ENCODE assay signal across 12 cellular contexts in genomic region chr9:69976165-69976564, GRCh38.
DNase-seq lines count a peak whose midpoint lies in the region; ATAC-seq, FAIRE-seq and TF ChIP-seq lines count a peak whose summit lies in the region.
"Had no signal": no experiment of that assay in that cellular context is flagged by ENCODE, and none has a peak within 500 bp of the region (broad histone marks: within the 10 kb centered on the region; RNA-seq: fewer than 3 reads in every experiment).

No MANE protein-coding gene starts in this region.

- no TSS peak for BruUV-seq in HepG2 (replicated peaks; lab: Mats Ljungman, UMichigan)

- no peak overlapping the region for H3K14ac ChIP-seq in neuronal stem cell (ENCODE audit: low read length)

- H3K4me2 ChIP-seq in neuronal stem cell (ENCODE audit: insufficient read depth, low read length, poor library complexity, severe bottlenecking), result no peak overlapping the region
- no peak overlapping the region for H3K4me2 ChIP-seq in HepG2 (ENCODE audit: low read depth, low read length)

- no CpG with 5 or more reads among the region's 4 CpGs for WGBS in neuronal stem cell (ENCODE audit: extremely low coverage in 2 of 2, insufficient read length in 2 of 2, insufficient replicate concordance in 1 of 2), 2 donors
- 4% methylated on average over 4 of the region's 4 CpGs for WGBS in HepG2 (ENCODE audit: low lambda C conversion rate)

- no peak for TF ChIP-seq POLR2A in HepG2 (IDR thresholded peaks at IDR 0.05; ENCODE audit: insufficient read depth in 1 of 2, low read depth in 2 of 2, low read length in 2 of 2)

- no peaks in the 10 kb centered on the region for H4K20me1 ChIP-seq in HepG2 (ENCODE audit: insufficient read depth, low read length)

- TF ChIP-seq CTCF in HepG2 (CRISPR knock-in tag; IDR thresholded peaks at IDR 0.05), result no peak

- no peak overlapping the region for H2BK120ac ChIP-seq in neuronal stem cell (ENCODE audit: low read depth, low read length)

- H2BK12ac ChIP-seq in neuronal stem cell (ENCODE audit: low read length), result no peak overlapping the region

- H3K18ac ChIP-seq in neuronal stem cell (ENCODE audit: low read length), result no peak overlapping the region

- H3K36me3 ChIP-seq in neuronal stem cell (replicated peaks in 1 of 2; ENCODE audit: control insufficient read depth in 2 of 2, insufficient read depth in 2 of 2, low read length in 2 of 2) (no peaks in the 10 kb centered on the region), HepG2 (replicated peaks in 1 of 2; ENCODE audit: control insufficient read depth in 1 of 2, insufficient read depth in 2 of 2, low read length in 2 of 2) (no peaks in the 10 kb centered on the region)

- H3K9ac ChIP-seq in neuronal stem cell (ENCODE audit: low read depth, low read length, poor library complexity) (no peak overlapping the region), HepG2 (ENCODE audit: insufficient read depth, low read depth, low read length) (no peak overlapping the region)

- POLR2A ChIA-PET in HepG2 (lab: Yijun Ruan, JAX), result no interaction called here

- TF ChIP-seq RAD21 in HepG2 (CRISPR knock-in tag; IDR thresholded peaks at IDR 0.05), result no peak

- CTCF ChIA-PET in HepG2 (lab: Yijun Ruan, JAX; ENCODE audit: low intra/inter-chr PET ratio, low total read pairs), result no interaction called here

- peaks cover 0 to 2% of the 10 kb centered on the region in 2 donors for H3K4me1 ChIP-seq in neuronal stem cell (ENCODE audit: control insufficient read depth in 2 of 2, insufficient read depth in 1 of 2, low read depth in 1 of 2, low read length in 2 of 2)
- no peaks in the 10 kb centered on the region for H3K4me1 ChIP-seq in HepG2 (ENCODE audit: insufficient read depth, low read length)

- no peaks in the 10 kb centered on the region for H3K79me2 ChIP-seq in HepG2 (ENCODE audit: insufficient read depth, low read length)

- H3K27ac ChIP-seq in neuronal stem cell (replicated peaks; ENCODE audit: low read length) (no peak overlapping the region), HepG2 (ENCODE audit: extremely low read length, insufficient read depth, low read length) (no peak overlapping the region)

- no peak overlapping the region for H2BK5ac ChIP-seq in neuronal stem cell (ENCODE audit: low read length)

- no peak overlapping the region for H2AK5ac ChIP-seq in neuronal stem cell (ENCODE audit: low read depth, low read length)

- in situ Hi-C loops in HepG2 (cut with HindIII; ENCODE audit: extremely low pct_ligation_motif_present, low pct_unique_long_range_greater_than_20kb), result loop anchor here (10.0 kb wide), 1 partner anchor 259 kb away; no protein-coding TSS in a partner anchor

- ATAC-seq in HepG2 (no peak), GM21367 (IDR thresholded peaks at IDR 0.05; ENCODE audit: unreplicated experiment) (no peak)

- no peak overlapping the region for H3K23ac ChIP-seq in neuronal stem cell (ENCODE audit: low read depth, low read length, poor library complexity)

- TF ChIP-seq EP300 in HepG2 (IDR thresholded peaks at IDR 0.05; ENCODE audit: low read depth in 2 of 2, low read length in 2 of 2), result no peak
- no peak for TF ChIP-seq EP300 in HepG2 (CRISPR knock-in tag; IDR thresholded peaks at IDR 0.05; ENCODE audit: borderline replicate concordance)

- H4K8ac ChIP-seq in neuronal stem cell (ENCODE audit: low read depth, low read length), result no peak overlapping the region

- H3K79me1 ChIP-seq in neuronal stem cell (ENCODE audit: low read depth, low read length), result no peaks in the 10 kb centered on the region

- H3K4me3 ChIP-seq in neuronal stem cell (ENCODE audit: low read length in 2 of 2) (no peak overlapping the region), HepG2 (replicated peaks in 1 of 3; ENCODE audit: insufficient read depth in 1 of 3, low read depth in 2 of 3, low read length in 3 of 3) (no peak overlapping the region)

- intact Hi-C loops in HepG2 (cut with micrococcal nuclease; ENCODE audit: unreplicated experiment), result no loop called here

- H2AFZ ChIP-seq in neuronal stem cell (ENCODE audit: low read length), result peak overlapping the region; percentile 25
- H2AFZ ChIP-seq in HepG2 (ENCODE audit: low read length), result no peak overlapping the region

- H3K4ac ChIP-seq in neuronal stem cell (ENCODE audit: low read length), result no peak overlapping the region

- H3K9me3 ChIP-seq in neuronal stem cell (replicated peaks in 1 of 2; ENCODE audit: control insufficient read depth in 2 of 2, insufficient read depth in 1 of 2, low read depth in 1 of 2, low read length in 2 of 2) (no peaks in the 10 kb centered on the region), HepG2 (ENCODE audit: low read length) (no peaks in the 10 kb centered on the region)

- FAIRE-seq in HepG2 (lab: Jason Lieb, UNC), result no peak
- FAIRE-seq: H1 had no signal

- no peak overlapping the region for H4K91ac ChIP-seq in neuronal stem cell (ENCODE audit: low read depth, low read length, poor library complexity)

- no peak overlapping the region for H2BK15ac ChIP-seq in neuronal stem cell (ENCODE audit: low read length)

- DNase-seq in EL, result peak; percentile 95
- peak; percentile 32 for DNase-seq in NCI-H146 treated with DMSO at 0.1 percent for 48 hours (lab: John Stamatoyannopoulos, UW; ENCODE audit: unreplicated experiment)
- peak; percentile 47 for DNase-seq in dedifferentiated amniotic fluid mesenchymal stem cell (ENCODE audit: extremely low spot score)
- no peak for DNase-seq in neuronal stem cell (ENCODE audit: low spot score)
- no peak for DNase-seq in pons (ENCODE audit: low spot score)
- DNase-seq in NCI-H2227 (lab: John Stamatoyannopoulos, UW; ENCODE audit: unreplicated experiment), result no peak
- DNase-seq in HepG2 (ENCODE audit: low spot score), result no peak
- DNase-seq: activated naive CD4-positive, alpha-beta T cell treated with anti-CD3 and anti-CD28 coated beads, Interleukin-2, amount 10 ng/mL, durations not matched to agents 7 days and 5 days; DMS153; NCI-H1694 had no signal

- H3K27me3 ChIP-seq in neuronal stem cell (ENCODE audit: control insufficient read depth in 3 of 3, insufficient read depth in 3 of 3, low read depth in 1 of 3, low read length in 3 of 3) (no peaks in the 10 kb centered on the region), HepG2 (ENCODE audit: control insufficient read depth in 1 of 2, insufficient read depth in 2 of 2, low read length in 2 of 2) (peaks cover 3 to 13% of the 10 kb centered on the region in 2 experiments; a peak in 2 of 5 replicates)

TF ChIP-seq in HepG2, 621 proteins besides CTCF, POLR2A, EP300 and RAD21 (continues in another document):
- TF ChIP-seq RORA (CRISPR knock-in tag; IDR thresholded peaks at IDR 0.05) (no peak), THAP11 (CRISPR knock-in tag; IDR thresholded peaks at IDR 0.05) (no peak), REXO4 (CRISPR knock-in tag; IDR thresholded peaks at IDR 0.05; ENCODE audit: borderline replicate concordance) (no peak), ONECUT2 (CRISPR knock-in tag; IDR thresholded peaks at IDR 0.05) (no peak), ELF3 (CRISPR knock-in tag; IDR thresholded peaks at IDR 0.05) (no peak), ZNF703 (CRISPR knock-in tag; IDR thresholded peaks at IDR 0.05; ENCODE audit: borderline replicate concordance) (no peak), SRSF9 (IDR thresholded peaks at IDR 0.05; ENCODE audit: borderline replicate concordance, insufficient read depth, low read depth, low read length, poor library complexity, severe bottlenecking) (no peak), ZBTB26 (CRISPR knock-in tag; IDR thresholded peaks at IDR 0.05; ENCODE audit: borderline replicate concordance) (no peak), SMC3 (IDR thresholded peaks at IDR 0.05; ENCODE audit: low read length) (no peak), YEATS2 (CRISPR knock-in tag; IDR thresholded peaks at IDR 0.05; ENCODE audit: borderline replicate concordance) (no peak), ZNF747 (CRISPR knock-in tag; IDR thresholded peaks at IDR 0.05; ENCODE audit: borderline replicate concordance) (no peak), THRA (CRISPR knock-in tag; IDR thresholded peaks at IDR 0.05; ENCODE audit: borderline replicate concordance) (no peak), SSRP1 (CRISPR knock-in tag; IDR thresholded peaks at IDR 0.05) (no peak), SKIL (CRISPR knock-in tag; IDR thresholded peaks at IDR 0.05; ENCODE audit: borderline replicate concordance) (no peak)

Comparison
In these comparisons a context has a peak if more than half of its experiments do, and no peak if none do; other contexts are left out.
1. DNase-seq: peak in EL (single experiment), NCI-H146 treated with DMSO at 0.1 percent for 48 hours (single experiment) and dedifferentiated amniotic fluid mesenchymal stem cell (single experiment); none in neuronal stem cell (single experiment), pons (single experiment), NCI-H2227 (single experiment) and HepG2 (single experiment).